ENCODE assay signal across 1 cellular context in genomic region chr9:94991961-94992907, GRCh38.
TF ChIP-seq lines count a peak whose summit lies in the region.

No MANE protein-coding gene starts in this region.

TF ChIP-seq in HepG2, 621 proteins besides CTCF, POLR2A, EP300 and RAD21 (continued from another document and continues in another):
- no peak for TF ChIP-seq CEBPZ (IDR thresholded peaks at IDR 0.05; ENCODE audit: low read length)
- TF ChIP-seq AGO2 (optimal IDR thresholded peaks at IDR 0.05; ENCODE audit: low read depth, low read length) = no peak
- TF ChIP-seq LRRFIP1 (CRISPR knock-in tag; conservative IDR thresholded peaks at IDR 0.05) = no peak
- TF ChIP-seq HNRNPH1 (optimal IDR thresholded peaks at IDR 0.05; ENCODE audit: low read depth, low read length) = no peak
- no peak for TF ChIP-seq ZNF275 (CRISPR knock-in tag; IDR thresholded peaks at IDR 0.05; ENCODE audit: borderline replicate concordance)
- peak; percentile 92 for TF ChIP-seq DRAP1 (CRISPR knock-in tag; IDR thresholded peaks at IDR 0.05)
- peak; percentile 52; the same call in 1 of the 2 replicates for TF ChIP-seq ZBTB49 (CRISPR knock-in tag; IDR thresholded peaks at IDR 0.05; ENCODE audit: borderline replicate concordance)
- no peak for TF ChIP-seq ZNF33B (CRISPR knock-in tag; IDR thresholded peaks at IDR 0.05)
- TF ChIP-seq ZNF142 (CRISPR knock-in tag; IDR thresholded peaks at IDR 0.05) = no peak
- TF ChIP-seq HDAC6 (IDR thresholded peaks at IDR 0.05; ENCODE audit: low read depth, low read length) = no peak
- TF ChIP-seq E2F5 (CRISPR knock-in tag; conservative IDR thresholded peaks at IDR 0.05) = no peak
- no peak for TF ChIP-seq CAMTA2 (CRISPR knock-in tag; IDR thresholded peaks at IDR 0.05; ENCODE audit: borderline replicate concordance)
- no peak for TF ChIP-seq ZNF10 (CRISPR knock-in tag; IDR thresholded peaks at IDR 0.05; ENCODE audit: borderline replicate concordance, low read depth)
- TF ChIP-seq THAP11 (CRISPR knock-in tag; IDR thresholded peaks at IDR 0.05) = no peak; the same call in 1 of the 2 replicates
- TF ChIP-seq ZNF800 (CRISPR knock-in tag; IDR thresholded peaks at IDR 0.05) = no peak
- no peak for TF ChIP-seq PLRG1 (conservative IDR thresholded peaks at IDR 0.05)
- no peak for TF ChIP-seq KDM5A (IDR thresholded peaks at IDR 0.05; ENCODE audit: borderline replicate concordance, low read length)
- 0 out of 2 replicates have a peak, but pooled peaks have one; percentile 54 for TF ChIP-seq HHEX (CRISPR knock-in tag; IDR thresholded peaks at IDR 0.05)
- TF ChIP-seq ZNF674 (CRISPR knock-in tag; IDR thresholded peaks at IDR 0.05; ENCODE audit: low read depth) = no peak
- TF ChIP-seq SALL1 (CRISPR knock-in tag; IDR thresholded peaks at IDR 0.05) = peak; percentile 98
- peak; percentile 28; the same call in 1 of the 2 replicates for TF ChIP-seq ZBTB21 (CRISPR knock-in tag; IDR thresholded peaks at IDR 0.05)
- TF ChIP-seq NR2F6 (IDR thresholded peaks at IDR 0.05) = peak; percentile 84
- peak; percentile 88 for TF ChIP-seq NR2F6 (CRISPR knock-in tag; IDR thresholded peaks at IDR 0.05)
- no peak for TF ChIP-seq RORA (CRISPR knock-in tag; IDR thresholded peaks at IDR 0.05)
- TF ChIP-seq ZNF724P (CRISPR knock-in tag; IDR thresholded peaks at IDR 0.05; ENCODE audit: borderline replicate concordance) = no peak
- TF ChIP-seq ZNF7 (CRISPR knock-in tag; IDR thresholded peaks at IDR 0.05) = no peak
- TF ChIP-seq ATF2 (CRISPR knock-in tag; IDR thresholded peaks at IDR 0.05) = no peak
- peak; percentile 68; the same call in 1 of the 2 replicates for TF ChIP-seq ARNT2 (CRISPR knock-in tag; IDR thresholded peaks at IDR 0.05; ENCODE audit: low read depth)
- no peak for TF ChIP-seq NFKB2 (CRISPR knock-in tag; IDR thresholded peaks at IDR 0.05; ENCODE audit: borderline replicate concordance)
- no peak for TF ChIP-seq FLYWCH1 (CRISPR knock-in tag; IDR thresholded peaks at IDR 0.05)
- no peak for TF ChIP-seq ZNF75D (CRISPR knock-in tag; IDR thresholded peaks at IDR 0.05; ENCODE audit: borderline replicate concordance)
- TF ChIP-seq ZUFSP (CRISPR knock-in tag; IDR thresholded peaks at IDR 0.05; ENCODE audit: borderline replicate concordance) = no peak
